ENCODE assay signal across 13 cellular contexts in genomic region chr9:130331573-130331972, GRCh38.
DNase-seq lines count a peak whose midpoint lies in the region; ATAC-seq, FAIRE-seq and TF ChIP-seq lines count a peak whose summit lies in the region.
"Had no signal": no experiment of that assay in that cellular context is flagged by ENCODE, and none has a peak within 500 bp of the region (broad histone marks: within the 10 kb centered on the region; RNA-seq: fewer than 3 reads in every experiment).

No MANE protein-coding gene starts in this region.

- ATAC-seq in right cardiac atrium = peak; percentile 76 to 78
- no peak for ATAC-seq in HG02642 (IDR thresholded peaks at IDR 0.05; ENCODE audit: poor library complexity, unreplicated experiment)
- ATAC-seq in GM21515 (IDR thresholded peaks at IDR 0.05; ENCODE audit: unreplicated experiment) = no peak

- DNase-seq in ELR (ENCODE audit: low read depth) (peak; percentile 25), astrocyte of the cerebellum (ENCODE audit: low read depth) (peak; percentile 33), right cardiac atrium (peak; percentile 74 to 89 (median 87)), GM19239 (ENCODE audit: insufficient read length, low spot score) (no peak)
- DNase-seq in stimulated activated CD4-positive, alpha-beta T cell treated with anti-CD3 and anti-CD28 coated beads, Interleukin-15, amount 100 ng/mL, for 24 hours = no peak
- DNase-seq: NCI-H1105; NK-92 treated with Interleukin-12 subunit alpha and Interleukin-12 subunit beta, amount 100 ng/mL, for 24 hours had no signal

- H3K36me3 ChIP-seq in skeletal muscle tissue (ENCODE audit: control insufficient read depth in 3 of 3, insufficient read depth in 3 of 3, low read length in 3 of 3) = no peaks in the 10 kb centered on the region
- H3K36me3 ChIP-seq: ovary had no signal

- H3K4me3 ChIP-seq in astrocyte of the cerebellum (ENCODE audit: low read depth, low read length) (no peak overlapping the region), right cardiac atrium (ENCODE audit: low read length) (no peak overlapping the region), skeletal muscle tissue (ENCODE audit: low read length in 3 of 3) (no peak overlapping the region)
- H3K4me3 ChIP-seq: ovary had no signal

- H3K27me3 ChIP-seq in right cardiac atrium (ENCODE audit: control insufficient read depth, insufficient read depth) (no peaks in the 10 kb centered on the region), skeletal muscle tissue (ENCODE audit: control insufficient read depth in 3 of 3, insufficient read depth in 3 of 3, low read length in 3 of 3) (peaks cover 60 to 88% (median 61%) of the 10 kb centered on the region in 3 donors)
- H3K27me3 ChIP-seq: ovary had no signal

- in situ Hi-C loops in astrocyte of the cerebellum (cut with HindIII; ENCODE audit: low sequenced_read_pairs) = no loop called here

- no peaks in the 10 kb centered on the region for H3K9me3 ChIP-seq in right cardiac atrium (ENCODE audit: control insufficient read depth, low read length)
- no peaks in the 10 kb centered on the region for H3K9me3 ChIP-seq in skeletal muscle tissue (ENCODE audit: control insufficient read depth in 3 of 3, low read length in 3 of 3)
- H3K9me3 ChIP-seq: ovary had no signal

- H3K4me1 ChIP-seq in right cardiac atrium (ENCODE audit: control insufficient read depth, insufficient read depth, low read length) (peaks cover 2% of the 10 kb centered on the region), skeletal muscle tissue (ENCODE audit: control insufficient read depth in 3 of 3, insufficient read depth in 3 of 3, low read length in 3 of 3) (peaks cover 11 to 26% (median 25%) of the 10 kb centered on the region in 3 donors)

- intact Hi-C loops in right cardiac atrium (cut with DNase I) = loop anchor here in 1 of 4 donors (10.0 kb wide), 1 partner anchor 227 kb away; no protein-coding TSS in a partner anchor

- H3K9ac ChIP-seq in skeletal muscle tissue (ENCODE audit: low read depth in 1 of 3, low read length in 3 of 3) = no peak overlapping the region

- 29% methylated on average over 13 of the region's 13 CpGs for WGBS in right cardiac atrium

- TF ChIP-seq CTCF in astrocyte of the cerebellum (IDR thresholded peaks at IDR 0.05; ENCODE audit: low read depth, low read length, missing control alignments) = no peak

- FAIRE-seq in GM19239 (lab: Jason Lieb, UNC) = no peak
- FAIRE-seq: colon, GM18507 had no signal

- H3K27ac ChIP-seq in right cardiac atrium (ENCODE audit: low read length) (peak overlapping the region; percentile 31), skeletal muscle tissue (ENCODE audit: low read depth, low read length) (peak overlapping the region; percentile 74)
- H3K27ac ChIP-seq: ovary had no signal

Comparison
In these comparisons a context has a peak if more than half of its experiments do, and no peak if none do; other contexts are left out.
1. DNase-seq: peak in ELR (single experiment), astrocyte of the cerebellum (single experiment) and right cardiac atrium (3 of 3); none in stimulated activated CD4-positive, alpha-beta T cell treated with anti-CD3 and anti-CD28 coated beads, Interleukin-15, amount 100 ng/mL, for 24 hours (single experiment) and GM19239 (single experiment).
2. ATAC-seq: peak in right cardiac atrium (2 of 2); none in HG02642 (single experiment) and GM21515 (single experiment).